In the genomic region with DNA sequence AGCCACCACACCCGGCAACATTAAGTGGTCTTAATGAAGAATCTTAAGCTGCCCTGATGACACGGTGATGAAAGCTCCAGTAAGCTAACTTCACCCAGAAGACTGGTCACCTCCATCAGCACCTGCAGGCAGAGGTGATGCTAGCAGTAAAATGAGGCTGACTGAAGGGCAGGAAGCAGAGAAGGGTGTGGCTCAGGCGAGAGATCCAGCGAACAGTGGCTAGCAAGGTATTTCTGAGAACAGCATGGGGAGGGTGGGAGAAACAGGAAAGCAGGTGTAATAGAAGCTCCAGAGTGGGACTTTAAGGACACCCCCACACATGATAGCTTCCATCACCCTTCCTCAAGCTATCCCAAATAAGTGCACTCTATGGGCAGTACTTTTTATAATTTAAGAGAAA, we compare ENCODE assay signal across 33 cellular contexts.
"Had no signal": no experiment of that assay in that cellular context is flagged by ENCODE, and none has a peak within 500 bp of the region (broad histone marks: within the 10 kb centered on the region; RNA-seq: fewer than 3 reads in every experiment).

No MANE protein-coding gene starts in this region.

- H3K4me1 Mint-ChIP-seq: activated T-helper 17 cell treated with anti-CD3 and anti-CD28 coated beads, Interleukin-2, amount 50 U/mL, for 72 hours had no signal

- FAIRE-seq: keratinocyte, pancreas had no signal

- H3K27me3 ChIP-seq: adrenal gland, brain microvascular endothelial cell, pancreas, uterus had no signal

- H3K9me3 ChIP-seq: adrenal gland, pancreas, prostate gland, uterus had no signal

- H3K36me3 ChIP-seq: adrenal gland, brain microvascular endothelial cell, pancreas, prostate gland, uterus had no signal

- H3K4me3 Mint-ChIP-seq: activated CD4-positive, alpha-beta memory T cell treated with anti-CD3 and anti-CD28 coated beads for 36 hours; activated T-cell treated with anti-CD3 and anti-CD28 coated beads, Interleukin-2, amount 50 U/mL, for 4 hours; activated T-helper 17 cell treated with anti-CD3 and anti-CD28 coated beads, Interleukin-2, amount 50 U/mL, for 72 hours; effector memory CD8-positive, alpha-beta T cell; T-helper 1 cell treated with Interleukin-12 subunit alpha and Interleukin-12 subunit beta and Interleukin-4 antibody, amounts not matched to agents 30 μg/mL and 1 μg/mL, for 36 hours had no signal

- H3K27ac Mint-ChIP-seq: activated CD4-positive, alpha-beta memory T cell treated with anti-CD3 and anti-CD28 coated beads for 36 hours; activated T-helper 17 cell treated with anti-CD3 and anti-CD28 coated beads, Interleukin-2, amount 50 U/mL, for 72 hours; effector memory CD8-positive, alpha-beta T cell; stimulated activated naive B cell treated with anti-CD40 and anti-IgM and Interleukin-4, amounts not matched to agents 10 μg/mL and 1 μg/mL and 100 μg/mL, for 72 hours; T-helper 1 cell treated with Interleukin-12 subunit alpha and Interleukin-12 subunit beta and Interleukin-4 antibody, amounts not matched to agents 30 μg/mL and 1 μg/mL, for 36 hours had no signal

- ATAC-seq: activated T-cell treated with anti-CD3 and anti-CD28 coated beads, Interleukin-2, amount 50 U/mL, for 4 hours; activated T-helper 17 cell treated with anti-CD3 and anti-CD28 coated beads, Interleukin-2, amount 50 U/mL, for 72 hours; effector memory CD8-positive, alpha-beta T cell; left cardiac atrium; left ventricle myocardium superior; naive thymus-derived CD4-positive, alpha-beta T cell; sciatic nerve had no signal

- H3K36me3 Mint-ChIP-seq: activated CD4-positive, alpha-beta memory T cell treated with anti-CD3 and anti-CD28 coated beads for 36 hours; activated naive CD4-positive, alpha-beta T cell treated with anti-CD3 and anti-CD28 coated beads, Interleukin-2, amount 50 U/mL, for 72 hours; naive thymus-derived CD4-positive, alpha-beta T cell; stimulated activated naive B cell treated with anti-CD40 and anti-IgM and Interleukin-4, amounts not matched to agents 10 μg/mL and 1 μg/mL and 100 μg/mL, for 72 hours had no signal

- DNase-seq: activated CD4-positive, alpha-beta memory T cell treated with anti-CD3 and anti-CD28 coated beads for 36 hours; activated CD4-positive, alpha-beta T cell treated with anti-CD3 and anti-CD28 coated beads for 4 hours; activated gamma-delta T cell treated with Interleukin-2 at 50 U/mL for 16 hours; activated T-cell treated with anti-CD3 and anti-CD28 coated beads, Interleukin-2, amount 50 U/mL, for 4 hours; adrenal gland; aorta; brain microvascular endothelial cell; effector memory CD8-positive, alpha-beta T cell; erythroblast; head of caudate nucleus; hippocampal formation; left cardiac atrium; left ventricle myocardium superior; midbrain; naive thymus-derived CD4-positive, alpha-beta T cell; nucleus accumbens; pancreas; retina; stimulated activated CD4-positive, alpha-beta T cell treated with anti-CD3 and anti-CD28 coated beads, Interleukin-4, amount 100 ng/mL, for 4 hours; stimulated activated CD8-positive, alpha-beta memory T cell treated with anti-CD3 and anti-CD28 coated beads, Interleukin-4, amount 100 ng/mL, for 48 hours; stimulated activated naive B cell treated with anti-CD40 and anti-IgM and Interleukin-4, amounts not matched to agents 10 μg/mL and 1 μg/mL and 100 μg/mL, for 72 hours; T-helper 9 cell; trophoblast cell; uterus had no signal

- H3K9me3 Mint-ChIP-seq: activated CD4-positive, alpha-beta memory T cell treated with anti-CD3 and anti-CD28 coated beads for 36 hours; activated naive CD4-positive, alpha-beta T cell treated with anti-CD3 and anti-CD28 coated beads, Interleukin-2, amount 50 U/mL, for 72 hours; activated T-cell treated with anti-CD3 and anti-CD28 coated beads, Interleukin-2, amount 50 U/mL, for 4 hours; activated T-helper 17 cell treated with anti-CD3 and anti-CD28 coated beads, Interleukin-2, amount 50 U/mL, for 72 hours; effector memory CD8-positive, alpha-beta T cell; naive thymus-derived CD4-positive, alpha-beta T cell; stimulated activated naive B cell treated with anti-CD40 and anti-IgM and Interleukin-4, amounts not matched to agents 10 μg/mL and 1 μg/mL and 100 μg/mL, for 72 hours; T-helper 1 cell treated with Interleukin-12 subunit alpha and Interleukin-12 subunit beta and Interleukin-4 antibody, amounts not matched to agents 30 μg/mL and 1 μg/mL, for 36 hours had no signal

- H3K4me1 ChIP-seq: adrenal gland, pancreas, prostate gland, uterus had no signal

- H3K4me3 ChIP-seq: adrenal gland, coronary artery, pancreas, prostate gland, skin epidermis, uterus had no signal

- H3K27ac ChIP-seq: adrenal gland, brain microvascular endothelial cell, coronary artery, pancreas, prostate gland, skin epidermis, uterus, VCaP had no signal
